In the genomic region with DNA sequence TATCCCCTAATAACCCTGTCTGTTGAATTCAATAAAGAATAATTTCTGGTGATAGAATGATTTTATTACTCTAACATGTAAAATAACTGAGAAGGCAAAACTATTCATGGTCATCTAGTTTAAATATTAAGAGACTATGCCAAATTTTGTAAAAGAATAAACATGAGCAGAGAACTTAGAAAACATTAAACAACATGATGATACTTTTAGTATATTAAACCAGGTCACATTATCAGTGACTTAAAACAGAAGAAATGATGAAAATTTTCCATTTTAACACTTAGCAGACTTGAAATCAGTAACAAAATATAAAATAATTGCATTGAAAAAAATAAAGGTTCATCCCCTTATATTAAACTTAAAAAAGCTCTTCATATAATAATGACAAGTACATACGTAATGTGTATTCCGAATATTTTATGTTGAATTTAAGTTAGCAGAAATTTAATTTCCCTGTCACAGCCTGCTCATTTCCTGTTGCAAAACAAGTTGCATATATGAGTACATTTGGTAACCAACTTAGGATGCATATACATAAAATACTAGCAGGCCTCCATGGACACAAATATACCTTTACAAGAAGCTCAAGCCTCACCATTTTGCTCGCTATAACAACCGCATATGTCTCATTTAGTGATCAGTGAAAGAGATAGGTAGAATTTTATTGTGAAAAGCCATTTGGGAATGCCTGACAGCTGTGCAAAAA, we compare ENCODE assay signal across 11 cellular contexts. TPM values are rescaled to one million over a fixed set of nuclear protein-coding genes. Genes with fewer than 3 reads are reported as not detected.
DNase-seq lines count a peak whose midpoint lies in the region; ATAC-seq, FAIRE-seq and TF ChIP-seq lines count a peak whose summit lies in the region.
"Had no signal": no experiment of that assay in that cellular context is flagged by ENCODE, and none has a peak within 500 bp of the region (broad histone marks: within the 10 kb centered on the region; RNA-seq: fewer than 3 reads in every experiment).

No MANE protein-coding gene starts in this region.

- H4K5ac ChIP-seq in mesendoderm (ENCODE audit: low read length) = no peak overlapping the region

- H4K20me1 ChIP-seq in BLaER1 (peaks cover 64% of the 10 kb centered on the region), K562 (replicated peaks; ENCODE audit: control insufficient read depth, insufficient read depth, low read length) (no peaks in the 10 kb centered on the region)

- no peak overlapping the region for H2AK5ac ChIP-seq in mesendoderm (ENCODE audit: low read length)

- CTCF ChIA-PET in K562 (lab: Yijun Ruan, JAX; ENCODE audit: low intra/inter-chr PET ratio) = no interaction called here

- H3K9me3 ChIP-seq in BLaER1 (peaks cover 7% of the 10 kb centered on the region; the same call in 1 of the 2 replicates), K562 (replicated peaks; ENCODE audit: control insufficient read depth, insufficient read depth, low read depth, low read length) (no peaks in the 10 kb centered on the region)

- no peak overlapping the region for H3K4ac ChIP-seq in mesendoderm (ENCODE audit: low read depth, low read length)

- H3K9me3 Mint-ChIP-seq in IgD-negative memory B cell = no peaks in the 10 kb centered on the region
- H3K9me3 Mint-ChIP-seq: activated CD4-positive, alpha-beta T cell treated with anti-CD3 and anti-CD28 coated beads, Interleukin-2, amount 10 ng/mL, durations not matched to agents 24 days and 14 days had no signal

- peaks cover 34% of the 10 kb centered on the region for H3K36me3 ChIP-seq in BLaER1
- peaks cover 20% of the 10 kb centered on the region; the same call in 2 of the 3 replicates for H3K36me3 ChIP-seq in K562 (ENCODE audit: control insufficient read depth, insufficient read depth, low read length)
- H3K36me3 ChIP-seq in mesendoderm (ENCODE audit: control insufficient read depth, insufficient read depth, low read length) = no peaks in the 10 kb centered on the region

- DNase-seq in K562 (ENCODE audit: extremely low read depth in 1 of 4, low spot score in 3 of 4) (peak in 1 of 4 experiments; percentile 15), mesendoderm (no peak), GM10266 (ENCODE audit: extremely low spot score) (no peak), activated gamma-delta T cell (lab: John Stamatoyannopoulos, UW) (no peak)
- DNase-seq: activated CD4-positive, alpha-beta T cell treated with anti-CD3 and anti-CD28 coated beads, Interleukin-2, amount 10 ng/mL, durations not matched to agents 24 days and 14 days; NCI-H1092 treated with DMSO at 0.1 percent for 48 hours; stimulated activated CD4-positive, alpha-beta T cell treated with anti-CD3 and anti-CD28 coated beads, Interleukin-2, amount 100 ng/mL, for 48 hours had no signal

- peaks cover 11 to 25% (median 15%) of the 10 kb centered on the region in 3 donors for H3K4me1 Mint-ChIP-seq in IgD-negative memory B cell

- no peak overlapping the region for H3K23ac ChIP-seq in mesendoderm (ENCODE audit: low read length)

- WGBS in K562 (ENCODE audit: insufficient coverage, low coverage, missing lambda C conversion rate) = 42% methylated on average over 4 of the region's 4 CpGs
- WGBS in mesendoderm (ENCODE audit: extremely low coverage, insufficient coverage, low lambda C conversion rate) = no CpG with 5 or more reads among the region's 4 CpGs

- BruUV-seq in K562 (replicated peaks; lab: Mats Ljungman, UMichigan) = no TSS peak

- no peak overlapping the region for H3K4me3 ChIP-seq in BLaER1
- no peak overlapping the region for H3K4me3 ChIP-seq in K562
- H3K4me3 ChIP-seq in mesendoderm (ENCODE audit: low read length) = no peak overlapping the region

- ATAC-seq in K562 (no peak), HG03097 (IDR thresholded peaks at IDR 0.05; ENCODE audit: low FRiP score, unreplicated experiment) (no peak)
- ATAC-seq in activated CD4-positive, CD25-positive, alpha-beta regulatory T cell treated with anti-CD3 and anti-CD28 coated beads, Interleukin-2, amount 50 U/mL, for 24 hours = no peak

- H3K18ac ChIP-seq in mesendoderm (ENCODE audit: low read length) = no peak overlapping the region

- TF ChIP-seq EP300 in K562 (IDR thresholded peaks at IDR 0.05; ENCODE audit: low read length) = no peak

- no peak overlapping the region for H2BK5ac ChIP-seq in mesendoderm (ENCODE audit: low read length)

- H3K4me2 ChIP-seq in BLaER1 (peak overlapping the region; percentile 53; the same call in 1 of the 2 replicates), K562 (ENCODE audit: insufficient read depth, low read length) (no peak overlapping the region), mesendoderm (ENCODE audit: low read length) (no peak overlapping the region)

- no peak; a peak in 1 of 4 replicates for TF ChIP-seq RAD21 in K562 (CRISPR knock-in tag; conservative IDR thresholded peaks at IDR 0.05 in 1 of 2, IDR thresholded peaks at IDR 0.05 in 1 of 2)

- H3K27me3 Mint-ChIP-seq in IgD-negative memory B cell = no peaks in the 10 kb centered on the region
- H3K27me3 Mint-ChIP-seq: activated CD4-positive, alpha-beta T cell treated with anti-CD3 and anti-CD28 coated beads, Interleukin-2, amount 10 ng/mL, durations not matched to agents 24 days and 14 days had no signal

- peak overlapping the region; percentile 61 for H2BK120ac ChIP-seq in mesendoderm (ENCODE audit: low read depth, low read length)

- peak overlapping the region in 1 of 4 donors; percentile 34 for H3K4me3 Mint-ChIP-seq in IgD-negative memory B cell
- H3K4me3 Mint-ChIP-seq: activated CD4-positive, alpha-beta T cell treated with anti-CD3 and anti-CD28 coated beads, Interleukin-2, amount 10 ng/mL, durations not matched to agents 24 days and 14 days had no signal

- no peak overlapping the region for H2BK15ac ChIP-seq in mesendoderm (replicated peaks; ENCODE audit: low read depth)

- no peaks in the 10 kb centered on the region for H3K9me1 ChIP-seq in K562 (ENCODE audit: control insufficient read depth, insufficient read depth, low read length)

- no peak for FAIRE-seq in K562 (lab: Jason Lieb, UNC)

- peaks cover 21% of the 10 kb centered on the region for H3K4me1 ChIP-seq in BLaER1
- H3K4me1 ChIP-seq in K562 (replicated peaks in 1 of 2; ENCODE audit: control insufficient read depth in 2 of 2, insufficient read depth in 2 of 2, low read length in 2 of 2) = peaks cover 5 to 40% of the 10 kb centered on the region in 2 experiments
- H3K4me1 ChIP-seq in mesendoderm (ENCODE audit: control insufficient read depth, low read depth, low read length) = peaks cover 3% of the 10 kb centered on the region

- H3K56ac ChIP-seq in mesendoderm (ENCODE audit: low read length) = no peak overlapping the region

- H3K27ac ChIP-seq in BLaER1 (0 out of 2 replicates have a peak overlapping the region, but pooled peaks have one; percentile 14), K562 (ENCODE audit: extremely low read depth, low read depth, low read length) (peak overlapping the region; percentile 85), mesendoderm (ENCODE audit: low read depth, low read length) (no peak overlapping the region)

- POLR2A ChIA-PET in K562 (lab: Yijun Ruan, JAX) = interaction anchor here (1.0 to 2.6 kb wide), 6 partner anchors 10 to 368 kb away, joined by 3 to 15 read pairs (median 4); no protein-coding TSS in a partner anchor

- in situ Hi-C loops in K562 (cut with MboI) = no loop called here

- H2AFZ ChIP-seq in K562 (ENCODE audit: low read depth, low read length) = no peak overlapping the region

- peak overlapping the region in 2 of 3 donors; percentile 42 to 81 for H3K27ac Mint-ChIP-seq in IgD-negative memory B cell

- H4K8ac ChIP-seq in mesendoderm (ENCODE audit: low read depth, low read length) = no peak overlapping the region

- no peak for TF ChIP-seq POLR2A in K562 (conservative IDR thresholded peaks at IDR 0.05)

- H3K9ac ChIP-seq in BLaER1 (0 out of 2 replicates have a peak overlapping the region, but pooled peaks have one; percentile 45), K562 (ENCODE audit: insufficient read depth in 1 of 2, low read depth in 2 of 2, low read length in 2 of 2) (peak overlapping the region in 1 of 2 experiments; percentile 74; a peak in 2 of 4 replicates), mesendoderm (ENCODE audit: low read length) (no peak overlapping the region)

- intact Hi-C loops in K562 (cut with micrococcal nuclease) = loop anchor here (2.0 to 5.0 kb wide), 3 partner anchors 221 to 690 kb away; a partner anchor contains a TSS

- H3K79me2 ChIP-seq in K562 (ENCODE audit: control insufficient read depth, insufficient read depth, low read length) = peaks cover 52% of the 10 kb centered on the region
- H3K79me2 ChIP-seq in mesendoderm (ENCODE audit: control insufficient read depth, insufficient read depth, low read length) = no peaks in the 10 kb centered on the region

- H3K36me3 Mint-ChIP-seq in IgD-negative memory B cell = peaks cover 4% of the 10 kb centered on the region

- no peaks in the 10 kb centered on the region for H3K79me1 ChIP-seq in mesendoderm (ENCODE audit: low read length)

- TF ChIP-seq CTCF in K562 (IDR thresholded peaks at IDR 0.05 in 2 of 3, conservative IDR thresholded peaks at IDR 0.05 in 1 of 3; ENCODE audit: insufficient read depth in 2 of 3, low read depth in 1 of 3, low read length in 3 of 3) (no peak), GM10266 (IDR thresholded peaks at IDR 0.05; ENCODE audit: control insufficient read depth, insufficient read depth, low read depth, missing control alignments) (no peak)

- no peaks in the 10 kb centered on the region for H3K27me3 ChIP-seq in BLaER1
- no peaks in the 10 kb centered on the region for H3K27me3 ChIP-seq in K562 (ENCODE audit: control insufficient read depth in 2 of 2, insufficient read depth in 2 of 2, low read length in 2 of 2)
- H3K27me3 ChIP-seq in mesendoderm (ENCODE audit: insufficient read depth, low read length, poor library complexity) = no peaks in the 10 kb centered on the region

RNA-seq across cellular contexts. Expression of a gene that starts 40.6 kb away (rescaled TPM):
- polyA plus RNA-seq in IgD-negative memory B cell = 56.3 TPM
- 29.2 and 29.4 TPM in 2 replicates for total RNA-seq in K562 (2011; cell fraction: chromatin; rRNA removed; ENCODE audit: low replicate concordance)
- 15.7 and 16.3 TPM in 2 replicates for total RNA-seq in K562 (2011; cell fraction: nucleolus; rRNA removed)
- total RNA-seq in K562 (2011; cell fraction: nucleoplasm; rRNA removed) = 24.2 and 31.1 TPM in 2 replicates
- total RNA-seq in K562 (2014; rRNA removed) = 17.8 and 18.2 TPM in 2 replicates
- 15.2 and 16.7 TPM in 2 replicates for total RNA-seq in K562 (2014; rRNA removed; fragmentation: Illumina TruSeq; extraction: Trizol)
- 20.4 and 20.7 TPM in 2 replicates for total RNA-seq in K562 (2015; rRNA removed; fragmentation: Illumina TruSeq; extraction: Trizol)
- total RNA-seq in K562 (2021) = 37.1 and 37.7 TPM in 2 replicates
- 34.4 and 44.1 TPM in 2 replicates for polyA plus RNA-seq in K562 (2011; rRNA removed)
- polyA plus RNA-seq in K562 (2011; cell fraction: cytosol; rRNA removed) = 45.5 and 47.8 TPM in 2 replicates
- polyA plus RNA-seq in K562 (2011; cell fraction: nucleus; rRNA removed) = 22.0 and 27.6 TPM in 2 replicates
- 50.7 and 54.0 TPM in 2 replicates for polyA plus RNA-seq in K562 (2012)
- polyA plus RNA-seq in K562 (2014; fragmentation: Illumina TruSeq; extraction: Trizol) = 40.8 and 54.5 TPM in 2 replicates
- polyA plus RNA-seq in K562 (2014; fragmentation: Nextera tagmentation; extraction: Ambion mirVana) = 10 to 100 TPM; 20.2 to 21.4 TPM
- polyA plus RNA-seq in K562 (2014; rRNA removed) = 42.1 and 45.4 TPM in 2 replicates
- 19.4 and 24.8 TPM in 2 replicates for polyA minus RNA-seq in K562 (2011; rRNA and poly(A)+ RNA removed)
- polyA minus RNA-seq in K562 (2011; cell fraction: cytosol; rRNA and poly(A)+ RNA removed) = 13.0 and 18.5 TPM in 2 replicates
- 7.4 and 12.0 TPM in 2 replicates for polyA minus RNA-seq in K562 (2011; cell fraction: nucleus; rRNA and poly(A)+ RNA removed)
- 11.2 TPM for polyA plus RNA-seq in mesendoderm (2013, experiment 1 of 2)
- 11.8 TPM for polyA plus RNA-seq in mesendoderm (2013, experiment 2 of 2)
